Comparison of ENCODE assay signal across 12 cellular contexts in the genomic region with DNA sequence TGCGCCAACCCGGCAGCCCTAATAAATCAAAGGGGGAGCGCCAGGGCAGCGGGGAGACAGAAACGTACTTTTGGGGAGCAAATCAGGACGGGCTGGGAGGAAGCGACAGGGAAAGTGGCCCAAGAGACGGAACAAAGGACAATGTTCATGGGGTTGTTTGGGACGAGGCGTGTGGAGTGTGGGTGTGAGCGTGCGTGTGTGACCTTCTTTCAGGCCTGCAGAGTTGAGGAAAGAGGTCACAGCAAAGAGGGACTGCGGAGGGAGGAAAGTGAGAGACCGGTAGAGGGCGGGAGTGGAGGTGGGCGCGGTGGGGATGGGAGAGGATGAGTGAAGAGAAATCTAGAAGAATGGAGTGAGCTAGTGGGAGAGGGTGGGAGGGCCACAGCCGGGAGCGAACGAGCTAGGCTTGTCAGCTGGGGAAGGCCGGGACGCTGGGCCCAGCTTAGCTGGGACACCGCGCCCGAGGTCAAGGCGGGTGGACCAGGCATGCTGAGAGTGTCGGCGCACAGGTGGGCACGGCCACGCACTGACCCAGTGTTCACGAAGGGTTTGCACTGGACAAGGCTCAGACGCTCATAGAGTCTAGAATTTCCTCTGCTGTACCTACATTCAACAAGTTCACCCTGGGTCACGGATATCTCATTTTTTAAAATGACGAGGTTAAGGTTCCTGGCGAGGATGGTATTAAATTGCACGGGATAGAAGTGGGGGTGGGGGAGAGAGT. TPM values are rescaled to one million over a fixed set of nuclear protein-coding genes. Genes with fewer than 3 reads are reported as not detected.
DNase-seq lines count a peak whose midpoint lies in the region; ATAC-seq and TF ChIP-seq lines count a peak whose summit lies in the region.
"Had no signal": no experiment of that assay in that cellular context is flagged by ENCODE, and none has a peak within 500 bp of the region (broad histone marks: within the 10 kb centered on the region; RNA-seq: fewer than 3 reads in every experiment).

No MANE protein-coding gene starts in this region.

- H2AFZ ChIP-seq in osteoblast (ENCODE audit: low read length) = peak overlapping the region; percentile 77

- H3K4me3 ChIP-seq in HUES64 (ENCODE audit: low read length) (peak overlapping the region; percentile 61), fibroblast of mammary gland (ENCODE audit: control insufficient read depth, low read depth, low read length) (peak overlapping the region; percentile 51), osteoblast (ENCODE audit: insufficient read depth, low read length) (peak overlapping the region; percentile 68)

- no peaks in the 10 kb centered on the region for H3K79me2 ChIP-seq in osteoblast (ENCODE audit: insufficient read depth, low read length)

- no peaks in the 10 kb centered on the region for H4K20me1 ChIP-seq in osteoblast (ENCODE audit: insufficient read depth, low read length)

- H3K9ac ChIP-seq in HUES64 (ENCODE audit: low read depth, low read length) = 0 out of 2 replicates have a peak overlapping the region, but pooled peaks have one; percentile 14

- no peaks in the 10 kb centered on the region for H3K9me3 ChIP-seq in HUES64 (ENCODE audit: insufficient read depth, low read depth, low read length)
- no peaks in the 10 kb centered on the region for H3K9me3 ChIP-seq in osteoblast (ENCODE audit: low read depth, low read length)

- H3K27me3 ChIP-seq in HUES64 (ENCODE audit: insufficient read depth, low read length) = peaks cover 100% of the 10 kb centered on the region
- peaks cover 100% of the 10 kb centered on the region for H3K27me3 ChIP-seq in osteoblast (ENCODE audit: insufficient read depth, low read length)

- TF ChIP-seq CTCF in fibroblast of mammary gland (conservative IDR thresholded peaks at IDR 0.05; ENCODE audit: control insufficient read depth, insufficient read depth, low read depth, low read length) (peak; percentile 33), osteoblast (IDR thresholded peaks at IDR 0.05; ENCODE audit: extremely low read depth, low read depth, low read length) (no peak)

- H3K4me2 ChIP-seq in osteoblast (ENCODE audit: insufficient read depth, low read length) = peak overlapping the region; percentile 73

- H3K27ac ChIP-seq in HUES64 (ENCODE audit: low read depth, low read length) (no peak overlapping the region), osteoblast (ENCODE audit: low read depth, low read length) (no peak overlapping the region)
- H3K27ac ChIP-seq: dorsolateral prefrontal cortex had no signal

- no peaks in the 10 kb centered on the region for H3K36me3 ChIP-seq in HUES64 (ENCODE audit: insufficient read depth, low read length)
- no peaks in the 10 kb centered on the region for H3K36me3 ChIP-seq in osteoblast (ENCODE audit: insufficient read depth, low read length)

- no peak for ATAC-seq in HG03135 (IDR thresholded peaks at IDR 0.05; ENCODE audit: unreplicated experiment)
- ATAC-seq in HG02763 (IDR thresholded peaks at IDR 0.05; ENCODE audit: unreplicated experiment) = no peak

- under 1% methylated on average over 36 of the region's 36 CpGs for WGBS in HUES64

- peak; percentile 22 for DNase-seq in AG20443 (ENCODE audit: low spot score)
- DNase-seq in fibroblast of mammary gland (ENCODE audit: low read depth) = no peak
- no peak for DNase-seq in osteoblast (ENCODE audit: insufficient read length, low spot score, missing footprints)
- DNase-seq in mucosa of gallbladder (ENCODE audit: low spot score) = no peak
- DNase-seq in NCI-H748 (lab: John Stamatoyannopoulos, UW; ENCODE audit: unreplicated experiment) = no peak
- DNase-seq: activated T-cell treated with anti-CD3 and anti-CD28 coated beads, Interleukin-2, amount 50 U/mL, for 24 hours; dorsolateral prefrontal cortex; NCI-H146; SIG-M5 had no signal

- H3K4me1 ChIP-seq in HUES64 (ENCODE audit: insufficient read depth, low read length) (peaks cover 75% of the 10 kb centered on the region), osteoblast (ENCODE audit: insufficient read depth, low read length) (peaks cover 5% of the 10 kb centered on the region)

RNA-seq across cellular contexts. Expression of gene PITX2, which starts 14.7 kb away (rescaled TPM):
- 8.3 TPM for polyA plus RNA-seq in HUES64 (2013, experiment 1 of 2)
- polyA plus RNA-seq in HUES64 (2013, experiment 2 of 2) = 7.9 TPM
- total RNA-seq in osteoblast = 0.36 and 0.59 TPM in 2 replicates
- total RNA-seq in mucosa of gallbladder = 4.2 TPM
- total RNA-seq: dorsolateral prefrontal cortex had no signal
